Comparison of ENCODE assay signal across 1 cellular context in the genomic region with DNA sequence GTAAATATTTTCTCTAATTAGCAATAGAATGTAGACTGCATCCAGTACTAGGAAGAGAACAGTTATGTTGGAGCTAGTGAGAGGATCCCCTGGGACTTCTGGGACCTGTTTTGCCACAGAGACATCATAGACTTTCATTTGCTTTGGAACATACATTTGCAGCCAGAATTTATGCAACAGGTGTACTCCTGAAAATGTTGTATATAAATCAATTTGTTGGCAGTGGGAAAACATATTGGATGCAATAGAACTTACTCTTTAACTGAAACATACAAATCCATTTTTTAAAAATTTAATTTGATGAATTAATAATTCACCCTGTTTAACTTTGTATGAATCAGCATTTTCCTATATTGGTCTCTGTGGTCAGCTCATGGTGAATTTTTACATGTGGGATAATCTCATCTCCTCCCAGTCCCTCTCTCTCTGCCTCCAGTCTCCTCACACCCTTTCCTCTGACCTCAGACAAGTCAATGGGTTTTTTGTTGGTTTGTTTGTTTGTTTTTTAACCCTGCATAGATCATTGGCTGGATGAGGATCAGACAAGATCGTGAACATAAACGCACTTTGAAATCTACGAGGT.
A peak's percentile ranks its signal among the peaks of the same experiment; 100 is the strongest.
TF ChIP-seq lines count a peak whose summit lies in the region.

No MANE protein-coding gene starts in this region.

TF ChIP-seq in K562, 482 proteins besides CTCF, POLR2A, EP300 and RAD21 (continued from another document):
- TF ChIP-seq, protein P1, sequence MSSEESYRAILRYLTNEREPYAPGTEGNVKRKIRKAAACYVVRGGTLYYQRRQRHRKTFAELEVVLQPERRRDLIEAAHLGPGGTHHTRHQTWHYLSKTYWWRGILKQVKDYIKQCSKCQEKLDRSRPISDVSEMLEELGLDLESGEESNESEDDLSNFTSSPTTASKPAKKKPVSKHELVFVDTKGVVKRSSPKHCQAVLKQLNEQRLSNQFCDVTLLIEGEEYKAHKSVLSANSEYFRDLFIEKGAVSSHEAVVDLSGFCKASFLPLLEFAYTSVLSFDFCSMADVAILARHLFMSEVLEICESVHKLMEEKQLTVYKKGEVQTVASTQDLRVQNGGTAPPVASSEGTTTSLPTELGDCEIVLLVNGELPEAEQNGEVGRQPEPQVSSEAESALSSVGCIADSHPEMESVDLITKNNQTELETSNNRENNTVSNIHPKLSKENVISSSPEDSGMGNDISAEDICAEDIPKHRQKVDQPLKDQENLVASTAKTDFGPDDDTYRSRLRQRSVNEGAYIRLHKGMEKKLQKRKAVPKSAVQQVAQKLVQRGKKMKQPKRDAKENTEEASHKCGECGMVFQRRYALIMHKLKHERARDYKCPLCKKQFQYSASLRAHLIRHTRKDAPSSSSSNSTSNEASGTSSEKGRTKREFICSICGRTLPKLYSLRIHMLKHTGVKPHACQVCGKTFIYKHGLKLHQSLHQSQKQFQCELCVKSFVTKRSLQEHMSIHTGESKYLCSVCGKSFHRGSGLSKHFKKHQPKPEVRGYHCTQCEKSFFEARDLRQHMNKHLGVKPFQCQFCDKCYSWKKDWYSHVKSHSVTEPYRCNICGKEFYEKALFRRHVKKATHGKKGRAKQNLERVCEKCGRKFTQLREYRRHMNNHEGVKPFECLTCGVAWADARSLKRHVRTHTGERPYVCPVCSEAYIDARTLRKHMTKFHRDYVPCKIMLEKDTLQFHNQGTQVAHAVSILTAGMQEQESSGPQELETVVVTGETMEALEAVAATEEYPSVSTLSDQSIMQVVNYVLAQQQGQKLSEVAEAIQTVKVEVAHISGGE (CRISPR knock-in tag; IDR thresholded peaks at IDR 0.05), result 0 out of 6 replicates have a peak, but pooled peaks of 1 of the 3 experiments have one; percentile 12
- TF ChIP-seq MAFG (tag; conservative IDR thresholded peaks at IDR 0.05), result peak; percentile 89
- peak; percentile 95 for TF ChIP-seq ZNF316 (IDR thresholded peaks at IDR 0.05)
- no peak for TF ChIP-seq TCF7L2 (IDR thresholded peaks at IDR 0.05; ENCODE audit: low read depth, low read length)
- peak; percentile 92 for TF ChIP-seq C11orf30 (IDR thresholded peaks at IDR 0.05; ENCODE audit: low read depth)
- TF ChIP-seq, protein P2, sequence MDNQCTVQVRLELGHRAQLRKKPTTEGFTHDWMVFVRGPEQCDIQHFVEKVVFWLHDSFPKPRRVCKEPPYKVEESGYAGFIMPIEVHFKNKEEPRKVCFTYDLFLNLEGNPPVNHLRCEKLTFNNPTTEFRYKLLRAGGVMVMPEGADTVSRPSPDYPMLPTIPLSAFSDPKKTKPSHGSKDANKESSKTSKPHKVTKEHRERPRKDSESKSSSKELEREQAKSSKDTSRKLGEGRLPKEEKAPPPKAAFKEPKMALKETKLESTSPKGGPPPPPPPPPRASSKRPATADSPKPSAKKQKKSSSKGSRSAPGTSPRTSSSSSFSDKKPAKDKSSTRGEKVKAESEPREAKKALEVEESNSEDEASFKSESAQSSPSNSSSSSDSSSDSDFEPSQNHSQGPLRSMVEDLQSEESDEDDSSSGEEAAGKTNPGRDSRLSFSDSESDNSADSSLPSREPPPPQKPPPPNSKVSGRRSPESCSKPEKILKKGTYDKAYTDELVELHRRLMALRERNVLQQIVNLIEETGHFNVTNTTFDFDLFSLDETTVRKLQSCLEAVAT (IDR thresholded peaks at IDR 0.05), result no peak
- peak; percentile 71; the same call in 1 of the 2 replicates for TF ChIP-seq BACH1 (tag; IDR thresholded peaks at IDR 0.05)
